8 cellular contexts compared by ENCODE assay signal in the genomic region with DNA sequence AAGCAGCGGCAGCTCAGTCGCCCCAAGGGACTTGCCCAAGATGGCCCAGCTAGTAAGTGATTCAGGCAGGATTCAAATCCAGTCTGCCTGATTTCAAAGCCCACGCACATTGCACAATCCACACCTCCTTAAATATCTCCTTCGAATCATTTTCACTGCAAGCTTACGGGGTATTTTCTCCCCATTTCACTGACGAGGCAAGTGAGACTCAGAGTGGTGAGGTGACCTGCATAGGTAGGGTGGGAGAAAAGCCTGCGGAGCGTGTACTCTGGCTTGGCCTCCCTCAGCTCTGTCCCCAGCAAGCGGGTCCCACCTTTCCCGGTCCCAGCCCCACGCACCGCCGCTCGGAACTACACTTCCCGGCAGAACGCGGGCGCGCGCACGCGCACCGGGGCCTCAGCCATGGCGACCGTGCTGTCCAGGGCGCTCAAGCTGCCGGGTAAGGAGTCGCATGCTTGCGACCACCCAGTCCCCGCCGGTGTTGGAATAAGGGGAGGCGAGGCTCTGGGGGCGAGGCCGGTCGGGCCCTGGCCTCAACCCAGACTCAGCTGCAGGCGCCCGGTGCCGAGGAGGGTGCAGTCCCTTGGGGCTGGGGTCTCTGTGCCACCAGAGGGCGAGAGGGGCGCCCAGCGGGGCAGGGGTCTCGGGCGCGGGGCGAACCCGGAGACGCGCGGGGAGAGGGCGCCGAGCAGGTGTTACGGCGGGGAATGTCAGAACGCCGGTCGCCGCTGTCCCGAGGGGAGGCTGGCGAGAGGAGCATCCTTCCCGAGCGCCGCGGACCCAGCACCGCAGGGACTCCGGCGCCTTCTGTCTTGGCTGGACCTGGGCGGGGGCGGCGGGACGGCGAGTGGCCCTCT. TPM values are rescaled to one million over a fixed set of nuclear protein-coding genes. Genes with fewer than 3 reads are reported as not detected.
A peak's percentile ranks its signal among the peaks of the same experiment; 100 is the strongest.
DNase-seq lines count a peak whose midpoint lies in the region; ATAC-seq and TF ChIP-seq lines count a peak whose summit lies in the region.

FAM234B (plus strand) TSS at position 380 of the 857 bp plus-strand sequence; CDS start at position 403, 23 bp downstream.

- H3K4me1 ChIP-seq in left lung = peaks cover 5 to 18% of the 10 kb centered on the region in 2 donors

- intact Hi-C loops in activated CD4-positive, alpha-beta T cell treated with anti-CD3 and anti-CD28 coated beads, Interleukin-2, amount 10 ng/mL, durations not matched to agents 24 days and 14 days (cut with micrococcal nuclease) = loop anchor here (1.0 to 5.0 kb wide), 3 partner anchors 44 to 167 kb away; partner anchors contain the start of gene HEBP1
- intact Hi-C loops in left lung (cut with DNase I) = no loop called here

- H3K9me3 Mint-ChIP-seq in activated CD4-positive, alpha-beta T cell treated with anti-CD3 and anti-CD28 coated beads, Interleukin-2, amount 10 ng/mL, durations not matched to agents 24 days and 14 days = no peaks in the 10 kb centered on the region

- H3K27ac ChIP-seq in coronary artery = peak within 1 kb of the TSS in 1 of 2 donors; percentile 70
- peak within 1 kb of the TSS in 1 of 2 donors; percentile 63 for H3K27ac ChIP-seq in left lung

- peaks cover 29% of the 10 kb centered on the region for H3K27me3 Mint-ChIP-seq in activated CD4-positive, alpha-beta T cell treated with anti-CD3 and anti-CD28 coated beads, Interleukin-2, amount 10 ng/mL, durations not matched to agents 24 days and 14 days

- ATAC-seq in GM18502 (IDR thresholded peaks at IDR 0.05; ENCODE audit: poor library complexity, unreplicated experiment) (peak; percentile 93), HG02973 (IDR thresholded peaks at IDR 0.05; ENCODE audit: unreplicated experiment) (peak; percentile 81), left lung (peak; percentile 97)

- peaks cover 19% of the 10 kb centered on the region for H3K4me1 Mint-ChIP-seq in activated CD4-positive, alpha-beta T cell treated with anti-CD3 and anti-CD28 coated beads, Interleukin-2, amount 10 ng/mL, durations not matched to agents 24 days and 14 days

- peak within 1 kb of the TSS; percentile 86 for H3K4me3 ChIP-seq in coronary artery
- peak within 1 kb of the TSS; percentile 97 to 100 for H3K4me3 ChIP-seq in left lung

- H3K4me3 Mint-ChIP-seq in activated CD4-positive, alpha-beta T cell treated with anti-CD3 and anti-CD28 coated beads, Interleukin-2, amount 10 ng/mL, durations not matched to agents 24 days and 14 days = peak within 1 kb of the TSS; percentile 84

- DNase-seq in 8988T = peak; percentile 75
- peak; percentile 57 for DNase-seq in NCI-H2171 (lab: John Stamatoyannopoulos, UW)
- peak; percentile 92 for DNase-seq in activated CD4-positive, alpha-beta T cell treated with anti-CD3 and anti-CD28 coated beads, Interleukin-2, amount 10 ng/mL, durations not matched to agents 24 days and 14 days
- peak; percentile 81 for DNase-seq in coronary artery (ENCODE audit: low spot score)
- DNase-seq in left lung = peak; percentile 83 to 97
- DNase-seq in stimulated activated CD4-positive, alpha-beta T cell treated with anti-CD3 and anti-CD28 coated beads, Interleukin-2, amount 100 ng/mL, for 24 hours = peak; percentile 77 to 84

- H3K27me3 ChIP-seq in left lung = no peaks in the 10 kb centered on the region

- H3K36me3 Mint-ChIP-seq in activated CD4-positive, alpha-beta T cell treated with anti-CD3 and anti-CD28 coated beads, Interleukin-2, amount 10 ng/mL, durations not matched to agents 24 days and 14 days (ENCODE audit: low read depth) = no peaks in the 10 kb centered on the region

- H3K36me3 ChIP-seq in left lung = no peaks in the 10 kb centered on the region

- TF ChIP-seq CTCF in coronary artery (IDR thresholded peaks at IDR 0.05) (no peak), left lung (IDR thresholded peaks at IDR 0.05) (no peak)

- H3K27ac Mint-ChIP-seq in activated CD4-positive, alpha-beta T cell treated with anti-CD3 and anti-CD28 coated beads, Interleukin-2, amount 10 ng/mL, durations not matched to agents 24 days and 14 days = peak within 1 kb of the TSS; percentile 75

- H3K9me3 ChIP-seq in left lung = no peaks in the 10 kb centered on the region

RNA-seq across cellular contexts. Expression of gene FAM234B, which starts in this region (rescaled TPM):
- total RNA-seq in activated CD4-positive, alpha-beta T cell treated with anti-CD3 and anti-CD28 coated beads, Interleukin-2, amount 10 ng/mL, durations not matched to agents 24 days and 14 days = 8.6 and 9.0 TPM in 2 replicates
- total RNA-seq in left lung = 10 to 100 TPM in 1 of 2 donors, 1 to 10 TPM in 1; 8.3 to 11.0 TPM
